In genomic region chr11:1036303-1036923, GRCh38 we compare ENCODE assay signal across 17 cellular contexts. TPM values are rescaled to one million over a fixed set of nuclear protein-coding genes. Genes with fewer than 3 reads are reported as not detected.
DNase-seq lines count a peak whose midpoint lies in the region; ATAC-seq and TF ChIP-seq lines count a peak whose summit lies in the region.
"Had no signal": no experiment of that assay in that cellular context is flagged by ENCODE, and none has a peak within 500 bp of the region (broad histone marks: within the 10 kb centered on the region; RNA-seq: fewer than 3 reads in every experiment).

A gene with protein sequence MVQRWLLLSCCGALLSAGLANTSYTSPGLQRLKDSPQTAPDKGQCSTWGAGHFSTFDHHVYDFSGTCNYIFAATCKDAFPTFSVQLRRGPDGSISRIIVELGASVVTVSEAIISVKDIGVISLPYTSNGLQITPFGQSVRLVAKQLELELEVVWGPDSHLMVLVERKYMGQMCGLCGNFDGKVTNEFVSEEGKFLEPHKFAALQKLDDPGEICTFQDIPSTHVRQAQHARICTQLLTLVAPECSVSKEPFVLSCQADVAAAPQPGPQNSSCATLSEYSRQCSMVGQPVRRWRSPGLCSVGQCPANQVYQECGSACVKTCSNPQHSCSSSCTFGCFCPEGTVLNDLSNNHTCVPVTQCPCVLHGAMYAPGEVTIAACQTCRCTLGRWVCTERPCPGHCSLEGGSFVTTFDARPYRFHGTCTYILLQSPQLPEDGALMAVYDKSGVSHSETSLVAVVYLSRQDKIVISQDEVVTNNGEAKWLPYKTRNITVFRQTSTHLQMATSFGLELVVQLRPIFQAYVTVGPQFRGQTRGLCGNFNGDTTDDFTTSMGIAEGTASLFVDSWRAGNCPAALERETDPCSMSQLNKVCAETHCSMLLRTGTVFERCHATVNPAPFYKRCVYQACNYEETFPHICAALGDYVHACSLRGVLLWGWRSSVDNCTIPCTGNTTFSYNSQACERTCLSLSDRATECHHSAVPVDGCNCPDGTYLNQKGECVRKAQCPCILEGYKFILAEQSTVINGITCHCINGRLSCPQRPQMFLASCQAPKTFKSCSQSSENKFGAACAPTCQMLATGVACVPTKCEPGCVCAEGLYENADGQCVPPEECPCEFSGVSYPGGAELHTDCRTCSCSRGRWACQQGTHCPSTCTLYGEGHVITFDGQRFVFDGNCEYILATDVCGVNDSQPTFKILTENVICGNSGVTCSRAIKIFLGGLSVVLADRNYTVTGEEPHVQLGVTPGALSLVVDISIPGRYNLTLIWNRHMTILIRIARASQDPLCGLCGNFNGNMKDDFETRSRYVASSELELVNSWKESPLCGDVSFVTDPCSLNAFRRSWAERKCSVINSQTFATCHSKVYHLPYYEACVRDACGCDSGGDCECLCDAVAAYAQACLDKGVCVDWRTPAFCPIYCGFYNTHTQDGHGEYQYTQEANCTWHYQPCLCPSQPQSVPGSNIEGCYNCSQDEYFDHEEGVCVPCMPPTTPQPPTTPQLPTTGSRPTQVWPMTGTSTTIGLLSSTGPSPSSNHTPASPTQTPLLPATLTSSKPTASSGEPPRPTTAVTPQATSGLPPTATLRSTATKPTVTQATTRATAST (N-terminal part only) (minus strand): TSS chr11:1036718. CDS start chr11:1036655, 63 bp downstream.

- intact Hi-C loops in mucosa of descending colon (cut with DNase I, micrococcal nuclease) = no loop called here

- no peak for TF ChIP-seq CTCF in BE2C (IDR thresholded peaks at IDR 0.05; ENCODE audit: low read depth, low read length)
- no peak for TF ChIP-seq CTCF in mucosa of descending colon (IDR thresholded peaks at IDR 0.05)

- H3K4me1 ChIP-seq in BE2C (no peaks in the 10 kb centered on the region), mucosa of descending colon (ENCODE audit: low read depth) (no peaks in the 10 kb centered on the region)

- no peaks in the 10 kb centered on the region for H3K9me3 ChIP-seq in BE2C
- H3K9me3 ChIP-seq in mucosa of descending colon = no peaks in the 10 kb centered on the region

- H3K4me3 ChIP-seq in BE2C (ENCODE audit: low read depth, low read length) = no peak within 1 kb of the TSS
- no peak within 1 kb of the TSS for H3K4me3 ChIP-seq in mucosa of descending colon

- peak; percentile 28 for ATAC-seq in mucosa of descending colon
- ATAC-seq in GM21423 (IDR thresholded peaks at IDR 0.05; ENCODE audit: unreplicated experiment) = no peak

- no peaks in the 10 kb centered on the region for H3K36me3 ChIP-seq in BE2C
- no peaks in the 10 kb centered on the region for H3K36me3 ChIP-seq in mucosa of descending colon (ENCODE audit: low read depth)

- no peaks in the 10 kb centered on the region for H3K27me3 ChIP-seq in BE2C

- DNase-seq in BE2C = peak; percentile 29
- peak; percentile 75 for DNase-seq in COR-L47 (lab: John Stamatoyannopoulos, UW)
- peak; percentile 60 for DNase-seq in NCI-H69 (lab: John Stamatoyannopoulos, UW)
- DNase-seq in mucosa of descending colon = no peak
- no peak for DNase-seq in H4 (ENCODE audit: low spot score)
- no peak for DNase-seq in kidney tubule cell (ENCODE audit: low spot score)
- DNase-seq: CD8-positive, alpha-beta memory T cell; HCEC 1CT; KBM-7; NCI-H1092 treated with DMSO at 0.1 percent for 48 hours; NCI-H2029; NCI-H2227 treated with DMSO at 0.1 percent for 48 hours; SIG-M5; SW 1271 had no signal

RNA-seq across cellular contexts. Expression of the gene that starts here (rescaled TPM):
- 0.54 TPM for polyA plus RNA-seq in BE2C (2012; ENCODE audit: insufficient read depth, insufficient read length, low read depth)
- not detected for total RNA-seq in mucosa of descending colon
- total RNA-seq in H4 (2014; rRNA removed; shearing (Covaris generic)) = not detected in 2 replicates
- total RNA-seq: CD8-positive, alpha-beta memory T cell had no signal
- polyA plus RNA-seq: AG04450; BJ; CD8-positive, alpha-beta memory T cell had no signal

Comparison
In these comparisons a context has a peak if more than half of its experiments do, and no peak if none do; other contexts are left out.
1. Peak in ATAC-seq in mucosa of descending colon; RNA of the gene not detected or under 1 TPM.
2. DNase-seq: peak in BE2C (single experiment), COR-L47 (single experiment) and NCI-H69 (single experiment); none in mucosa of descending colon (0 of 3), H4 (single experiment) and kidney tubule cell (single experiment).